In the genomic region with DNA sequence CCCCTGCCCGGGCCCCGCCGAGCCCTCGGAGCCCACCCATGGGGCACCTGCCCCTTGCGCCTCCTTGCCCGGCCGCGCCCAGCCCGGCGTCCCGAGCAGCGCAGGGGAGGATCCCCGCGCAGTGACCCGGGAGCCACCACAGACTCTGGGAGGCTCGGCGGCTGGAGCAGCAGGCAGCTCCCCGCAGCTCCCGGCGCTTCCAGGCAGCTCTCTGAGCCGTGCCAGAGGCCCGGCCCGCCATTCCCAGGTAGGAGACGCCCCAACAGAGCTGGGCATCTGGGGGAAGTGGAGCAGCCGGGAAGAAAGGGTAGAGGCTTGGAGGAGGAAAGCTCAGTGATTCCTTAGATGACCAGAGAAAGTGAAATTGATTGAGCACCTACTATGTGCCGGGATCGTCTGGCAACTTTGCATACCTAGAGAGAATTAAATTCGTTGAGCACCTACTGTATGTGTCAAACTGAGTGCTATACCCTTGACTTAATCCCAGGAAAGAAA, we compare ENCODE assay signal across 8 cellular contexts. TPM values are rescaled to one million over a fixed set of nuclear protein-coding genes. Genes with fewer than 3 reads are reported as not detected.
DNase-seq lines count a peak whose midpoint lies in the region; ATAC-seq and TF ChIP-seq lines count a peak whose summit lies in the region.

No MANE protein-coding gene starts in this region.

- intact Hi-C loops in Calu3 (cut with micrococcal nuclease; ENCODE audit: unreplicated experiment), result no loop called here
- intact Hi-C loops in sigmoid colon (cut with DNase I), result loop anchor here (2.0 to 5.0 kb wide), 4 partner anchors 62 to 109 kb away; no protein-coding TSS in a partner anchor

- H3K27ac ChIP-seq in OCI-LY1 (ENCODE audit: low read depth, low read length, poor library complexity, severe bottlenecking), result no peak overlapping the region
- H3K27ac ChIP-seq in sigmoid colon, result peak overlapping the region; percentile 77 to 94 (median 86)

- no peak overlapping the region for H2AFZ ChIP-seq in OCI-LY1 (ENCODE audit: low read length)

- H3K36me3 Mint-ChIP-seq in Calu3 (ENCODE audit: insufficient read depth, unreplicated experiment), result peaks cover 4% of the 10 kb centered on the region

- peak overlapping the region; percentile 65 for H3K4me3 Mint-ChIP-seq in Calu3 (ENCODE audit: low read depth, unreplicated experiment)

- H3K9me3 Mint-ChIP-seq in Calu3 (ENCODE audit: low read depth, unreplicated experiment), result no peaks in the 10 kb centered on the region

- H3K9me2 ChIP-seq in OCI-LY1 (ENCODE audit: low read depth, low read length), result no peaks in the 10 kb centered on the region

- TF ChIP-seq EP300 in sigmoid colon (IDR thresholded peaks at IDR 0.05), result no peak

- no peak for ATAC-seq in GM21526 (IDR thresholded peaks at IDR 0.05; ENCODE audit: low FRiP score, unreplicated experiment)

- H3K4me3 ChIP-seq in OCI-LY1 (ENCODE audit: low read depth, low read length, poor library complexity, severe bottlenecking) (no peak overlapping the region), iPS-11a (ENCODE audit: low read depth, low read length) (peak overlapping the region; percentile 56), sigmoid colon (peak overlapping the region; percentile 62 to 79 (median 68))

- H3K36me3 ChIP-seq in OCI-LY1 (ENCODE audit: insufficient read depth, low read length), result no peaks in the 10 kb centered on the region
- H3K36me3 ChIP-seq in sigmoid colon, result no peaks in the 10 kb centered on the region

- peak overlapping the region; percentile 93; the same call in 1 of the 2 replicates for H3K4me2 ChIP-seq in OCI-LY1 (ENCODE audit: low read length)

- no peak overlapping the region for H3K27ac Mint-ChIP-seq in Calu3 (ENCODE audit: unreplicated experiment)

- BruUV-seq in Calu3 (replicated peaks; lab: Mats Ljungman, UMichigan), result no TSS peak

- no peaks in the 10 kb centered on the region for H4K20me1 ChIP-seq in OCI-LY1 (ENCODE audit: insufficient read depth, low read length)

- peaks cover 7% of the 10 kb centered on the region for H3K4me1 Mint-ChIP-seq in Calu3 (ENCODE audit: low read depth, unreplicated experiment)

- DNase-seq in Calu3 (peak; percentile 20), sigmoid colon (no peak), anterior cingulate cortex (lab: John Stamatoyannopoulos, UW) (no peak), SIG-M5 treated with dmso at 0.1 percent for 504 hours (lab: John Stamatoyannopoulos, UW; ENCODE audit: unreplicated experiment) (no peak), NAMALWA (ENCODE audit: low spot score) (no peak)

- TF ChIP-seq POLR2A in sigmoid colon (IDR thresholded peaks at IDR 0.05), result no peak

- CTCF ChIA-PET in Calu3 (lab: Charles Lee), result interaction anchor here (0.6 to 1.2 kb wide), 2 partner anchors 22 to 110 kb away, joined by 3 to 7 read pairs; no protein-coding TSS in a partner anchor

- H3K27me3 ChIP-seq in OCI-LY1 (ENCODE audit: insufficient read depth, low read length) (peaks cover 4% of the 10 kb centered on the region), sigmoid colon (peaks cover 0 to 3% (median 0%) of the 10 kb centered on the region in 3 donors)

- H3K9ac ChIP-seq in OCI-LY1 (ENCODE audit: low read length), result no peak overlapping the region

- TF ChIP-seq CTCF in Calu3 (IDR thresholded peaks at IDR 0.05; ENCODE audit: unreplicated experiment) (no peak), OCI-LY1 (IDR thresholded peaks at IDR 0.05; ENCODE audit: low read length) (no peak), sigmoid colon (IDR thresholded peaks at IDR 0.05) (no peak)

- H3K27me3 Mint-ChIP-seq in Calu3 (ENCODE audit: unreplicated experiment), result peaks cover 64% of the 10 kb centered on the region

- H3K4me1 ChIP-seq in OCI-LY1 (ENCODE audit: insufficient read depth, low read length, severe bottlenecking) (peaks cover 23% of the 10 kb centered on the region), sigmoid colon (peaks cover 0 to 51% (median 41%) of the 10 kb centered on the region in 4 donors)

- no peaks in the 10 kb centered on the region for H3K79me2 ChIP-seq in OCI-LY1 (ENCODE audit: insufficient read depth, low read length)

- no peaks in the 10 kb centered on the region for H3F3A ChIP-seq in OCI-LY1 (ENCODE audit: insufficient read depth, low read length)

- 3 to 8% methylated on average over 28 of the region's 28 CpGs for WGBS in sigmoid colon, 2 donors

- H3K9me3 ChIP-seq in OCI-LY1 (ENCODE audit: low read length) (no peaks in the 10 kb centered on the region), sigmoid colon (no peaks in the 10 kb centered on the region)

RNA-seq across cellular contexts. Expression of a gene that starts 0.7 kb away (rescaled TPM):
- total RNA-seq in Calu3 (2022), result 0.10 and 0.14 TPM in 2 replicates
- total RNA-seq in sigmoid colon, result 10 to 100 TPM in 3 of 4 donors, 1 to 10 TPM in 1; 6.6 to 22.8 (median 13.7) TPM
- polyA plus RNA-seq in sigmoid colon, result 10 to 100 TPM in 2 of 3 donors, 1 to 10 TPM in 1; 8.4 to 20.6 (median 12.0) TPM
